In the genomic region with DNA sequence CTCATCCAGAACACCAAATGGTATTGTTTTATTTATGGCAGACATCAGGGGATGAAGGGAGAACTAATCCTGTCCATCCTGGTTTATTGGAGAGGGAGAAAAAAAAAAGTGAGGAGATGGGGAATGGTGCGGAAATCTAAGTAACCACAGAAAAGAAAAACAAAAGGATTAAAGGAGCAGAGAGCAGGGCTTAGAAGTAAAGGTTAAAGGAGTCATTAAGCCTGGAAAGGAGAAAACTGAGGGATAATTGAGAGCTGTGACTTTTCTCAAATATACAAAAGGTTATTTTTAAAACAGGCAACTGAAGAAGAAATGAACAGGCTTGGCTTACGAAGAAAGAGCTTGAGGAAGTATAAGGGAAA, we compare ENCODE assay signal across 13 cellular contexts.
DNase-seq lines count a peak whose midpoint lies in the region; ATAC-seq, FAIRE-seq and TF ChIP-seq lines count a peak whose summit lies in the region.
"Had no signal": no experiment of that assay in that cellular context is flagged by ENCODE, and none has a peak within 500 bp of the region (broad histone marks: within the 10 kb centered on the region; RNA-seq: fewer than 3 reads in every experiment).

No MANE protein-coding gene starts in this region.

- ATAC-seq in right lobe of liver = no peak
- ATAC-seq in HepG2 = no peak
- ATAC-seq in GM21528 (IDR thresholded peaks at IDR 0.05; ENCODE audit: low FRiP score, unreplicated experiment) = no peak

- 46% methylated on average over 2 of the region's 2 CpGs for WGBS in right lobe of liver (ENCODE audit: insufficient coverage, low coverage, low lambda C conversion rate, missing lambda C conversion rate)
- WGBS in HepG2 (ENCODE audit: low lambda C conversion rate) = 42% methylated on average over 2 of the region's 2 CpGs

- intact Hi-C loops in right lobe of liver (cut with DNase I) (no loop called here), HepG2 (cut with micrococcal nuclease; ENCODE audit: unreplicated experiment) (loop anchor here (5.0 kb wide), 1 partner anchor 57 kb away; no protein-coding TSS in a partner anchor)

- DNase-seq in right lobe of liver (no peak), HepG2 (ENCODE audit: low spot score) (no peak), ureter (ENCODE audit: low spot score) (no peak)
- no peak for DNase-seq in stimulated activated CD4-positive, alpha-beta T cell treated with anti-CD3 and anti-CD28 coated beads, Interleukin-1b, Interleukin-23, amount 100 ng/mL, for 48 hours
- no peak for DNase-seq in activated CD4-positive, CD25-positive, alpha-beta regulatory T cell (lab: John Stamatoyannopoulos, UW)
- DNase-seq: foreskin fibroblast, GM23248, NCI-H1694 treated with DMSO at 0.1 percent for 48 hours, occipital lobe had no signal

- no peaks in the 10 kb centered on the region for H3K27me3 ChIP-seq in right lobe of liver
- peaks cover 0 to 15% of the 10 kb centered on the region in 2 experiments; a peak in 4 of 5 replicates for H3K27me3 ChIP-seq in HepG2 (ENCODE audit: control insufficient read depth in 1 of 2, insufficient read depth in 2 of 2, low read length in 2 of 2)
- H3K27me3 ChIP-seq in neutrophil = no peaks in the 10 kb centered on the region

- no peak overlapping the region for H3K9ac ChIP-seq in HepG2 (ENCODE audit: insufficient read depth, low read depth, low read length)
- H3K9ac ChIP-seq: GM23248 had no signal

- peak overlapping the region in 2 of 3 donors; percentile 17 to 67 for H3K27ac ChIP-seq in right lobe of liver
- no peak overlapping the region for H3K27ac ChIP-seq in HepG2 (ENCODE audit: extremely low read length, insufficient read depth, low read length)
- peak overlapping the region; percentile 76 for H3K27ac ChIP-seq in cingulate gyrus (ENCODE audit: low read depth, low read length)
- H3K27ac ChIP-seq in neutrophil = peak overlapping the region; percentile 96
- H3K27ac ChIP-seq: C4-2B, GM23248 had no signal

- H4K20me1 ChIP-seq in HepG2 (ENCODE audit: insufficient read depth, low read length) = no peaks in the 10 kb centered on the region

- H3K4me2 ChIP-seq in HepG2 (ENCODE audit: low read depth, low read length) = no peak overlapping the region

- no peak for TF ChIP-seq EP300 in HepG2 (IDR thresholded peaks at IDR 0.05; ENCODE audit: low read depth in 2 of 2, low read length in 2 of 2)
- TF ChIP-seq EP300 in HepG2 (CRISPR knock-in tag; IDR thresholded peaks at IDR 0.05; ENCODE audit: borderline replicate concordance) = no peak

- TF ChIP-seq CTCF in right lobe of liver (IDR thresholded peaks at IDR 0.05) = no peak
- TF ChIP-seq CTCF in HepG2 (CRISPR knock-in tag; IDR thresholded peaks at IDR 0.05) = no peak
- TF ChIP-seq CTCF in neutrophil (IDR thresholded peaks at IDR 0.05) = no peak

- FAIRE-seq in HepG2 (lab: Jason Lieb, UNC) = no peak

- CTCF ChIA-PET in HepG2 (lab: Yijun Ruan, JAX; ENCODE audit: low intra/inter-chr PET ratio, low total read pairs) = no interaction called here

- no peak for TF ChIP-seq RAD21 in HepG2 (CRISPR knock-in tag; IDR thresholded peaks at IDR 0.05)

- H3K79me2 ChIP-seq in HepG2 (ENCODE audit: insufficient read depth, low read length) = no peaks in the 10 kb centered on the region

- POLR2A ChIA-PET in HepG2 (lab: Yijun Ruan, JAX) = no interaction called here

- TF ChIP-seq POLR2A in right lobe of liver (IDR thresholded peaks at IDR 0.05) = no peak
- TF ChIP-seq POLR2A in HepG2 (IDR thresholded peaks at IDR 0.05; ENCODE audit: insufficient read depth in 1 of 2, low read depth in 2 of 2, low read length in 2 of 2) = no peak

- H3K4me1 ChIP-seq in right lobe of liver = peaks cover 0 to 32% (median 14%) of the 10 kb centered on the region in 4 donors
- H3K4me1 ChIP-seq in HepG2 (ENCODE audit: insufficient read depth, low read length) = peaks cover 37% of the 10 kb centered on the region
- H3K4me1 ChIP-seq in neutrophil (ENCODE audit: control insufficient read depth in 1 of 2, insufficient read depth in 1 of 2, low read depth in 1 of 2, low read length in 1 of 2) = peaks cover 65 to 66% of the 10 kb centered on the region in 2 experiments

- no peak overlapping the region for H2AFZ ChIP-seq in HepG2 (ENCODE audit: low read length)
- H2AFZ ChIP-seq: GM23248 had no signal

- no peaks in the 10 kb centered on the region for H3K9me3 ChIP-seq in right lobe of liver
- H3K9me3 ChIP-seq in HepG2 (ENCODE audit: low read length) = no peaks in the 10 kb centered on the region
- H3K9me3 ChIP-seq in neutrophil = no peaks in the 10 kb centered on the region

- BruUV-seq in HepG2 (replicated peaks; lab: Mats Ljungman, UMichigan) = no TSS peak

- H3K36me3 ChIP-seq in right lobe of liver = no peaks in the 10 kb centered on the region
- H3K36me3 ChIP-seq in HepG2 (replicated peaks in 1 of 2; ENCODE audit: control insufficient read depth in 1 of 2, insufficient read depth in 2 of 2, low read length in 2 of 2) = no peaks in the 10 kb centered on the region
- H3K36me3 ChIP-seq in neutrophil = peaks cover 33% of the 10 kb centered on the region

- in situ Hi-C loops in HepG2 (cut with HindIII; ENCODE audit: extremely low pct_ligation_motif_present, low pct_unique_long_range_greater_than_20kb) = no loop called here

- no peak overlapping the region for H3K4me3 ChIP-seq in right lobe of liver
- no peak overlapping the region for H3K4me3 ChIP-seq in HepG2 (replicated peaks in 1 of 3; ENCODE audit: insufficient read depth in 1 of 3, low read depth in 2 of 3, low read length in 3 of 3)
- peak overlapping the region in 1 of 2 experiments; percentile 43 for H3K4me3 ChIP-seq in neutrophil (ENCODE audit: low read depth in 1 of 2, low read length in 1 of 2)
- H3K4me3 ChIP-seq: GM23248 had no signal

TF ChIP-seq in HepG2, 621 proteins besides CTCF, POLR2A, EP300 and RAD21:
- TF ChIP-seq ZNF792 (CRISPR knock-in tag; IDR thresholded peaks at IDR 0.05) = no peak
- TF ChIP-seq, protein P1, sequence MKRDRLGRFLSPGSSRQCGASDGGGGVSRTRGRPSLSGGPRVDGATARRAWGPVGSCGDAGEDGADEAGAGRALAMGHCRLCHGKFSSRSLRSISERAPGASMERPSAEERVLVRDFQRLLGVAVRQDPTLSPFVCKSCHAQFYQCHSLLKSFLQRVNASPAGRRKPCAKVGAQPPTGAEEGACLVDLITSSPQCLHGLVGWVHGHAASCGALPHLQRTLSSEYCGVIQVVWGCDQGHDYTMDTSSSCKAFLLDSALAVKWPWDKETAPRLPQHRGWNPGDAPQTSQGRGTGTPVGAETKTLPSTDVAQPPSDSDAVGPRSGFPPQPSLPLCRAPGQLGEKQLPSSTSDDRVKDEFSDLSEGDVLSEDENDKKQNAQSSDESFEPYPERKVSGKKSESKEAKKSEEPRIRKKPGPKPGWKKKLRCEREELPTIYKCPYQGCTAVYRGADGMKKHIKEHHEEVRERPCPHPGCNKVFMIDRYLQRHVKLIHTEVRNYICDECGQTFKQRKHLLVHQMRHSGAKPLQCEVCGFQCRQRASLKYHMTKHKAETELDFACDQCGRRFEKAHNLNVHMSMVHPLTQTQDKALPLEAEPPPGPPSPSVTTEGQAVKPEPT (CRISPR knock-in tag; IDR thresholded peaks at IDR 0.05; ENCODE audit: low read depth) = no peak
- TF ChIP-seq, protein P2, sequence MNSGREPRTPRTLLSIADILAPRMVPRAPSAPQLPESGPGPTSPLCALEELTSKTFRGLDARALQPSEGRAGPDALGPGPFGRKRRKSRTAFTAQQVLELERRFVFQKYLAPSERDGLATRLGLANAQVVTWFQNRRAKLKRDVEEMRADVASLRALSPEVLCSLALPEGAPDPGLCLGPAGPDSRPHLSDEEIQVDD (CRISPR knock-in tag; IDR thresholded peaks at IDR 0.05; ENCODE audit: borderline replicate concordance) = no peak
- TF ChIP-seq ZNF672 (CRISPR knock-in tag; IDR thresholded peaks at IDR 0.05) = no peak
- no peak for TF ChIP-seq FOXM1 (CRISPR knock-in tag; IDR thresholded peaks at IDR 0.05)
- TF ChIP-seq SKI (IDR thresholded peaks at IDR 0.05; ENCODE audit: partially characterized antibody) = no peak
- TF ChIP-seq NPAS2 (CRISPR knock-in tag; IDR thresholded peaks at IDR 0.05; ENCODE audit: borderline replicate concordance) = no peak
- TF ChIP-seq RFXAP (CRISPR knock-in tag; IDR thresholded peaks at IDR 0.05; ENCODE audit: borderline replicate concordance) = no peak
